Comparison of ENCODE assay signal across 9 cellular contexts in the genomic region with DNA sequence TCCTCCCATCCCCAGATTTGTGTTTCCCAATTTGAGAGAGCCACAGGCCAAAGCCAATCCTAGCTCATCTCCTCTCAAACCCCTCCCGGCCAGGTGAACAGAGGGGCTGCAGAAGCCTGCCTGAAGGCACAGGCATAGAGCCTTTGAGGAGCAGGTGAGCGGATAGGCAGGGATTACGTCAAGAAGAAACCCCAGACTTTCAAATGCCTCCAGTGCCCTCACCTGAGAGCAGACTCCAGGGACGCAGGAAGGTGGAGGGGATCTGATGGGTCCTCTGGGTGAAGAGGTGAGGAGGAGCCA. TPM values are rescaled to one million over a fixed set of nuclear protein-coding genes. Genes with fewer than 3 reads are reported as not detected.
DNase-seq lines count a peak whose midpoint lies in the region; ATAC-seq and TF ChIP-seq lines count a peak whose summit lies in the region.
"Had no signal": no experiment of that assay in that cellular context is flagged by ENCODE, and none has a peak within 500 bp of the region (broad histone marks: within the 10 kb centered on the region; RNA-seq: fewer than 3 reads in every experiment).

No MANE protein-coding gene starts in this region.

- no peaks in the 10 kb centered on the region for H3K27me3 ChIP-seq in HUES64 (ENCODE audit: insufficient read depth, low read length)
- H3K27me3 ChIP-seq in naive thymus-derived CD4-positive, alpha-beta T cell (ENCODE audit: control insufficient read depth in 2 of 2, insufficient read depth in 2 of 2, low read length in 2 of 2), result no peaks in the 10 kb centered on the region

- H3K9me3 ChIP-seq in HUES64 (ENCODE audit: insufficient read depth, low read depth, low read length), result no peaks in the 10 kb centered on the region
- H3K9me3 ChIP-seq in naive thymus-derived CD4-positive, alpha-beta T cell (ENCODE audit: control insufficient read depth in 2 of 3, low read length in 3 of 3), result no peaks in the 10 kb centered on the region

- WGBS in HUES64, result 10% methylated on average over 4 of the region's 4 CpGs

- TF ChIP-seq CTCF in CD14-positive monocyte (IDR thresholded peaks at IDR 0.05) (no peak), chondrocyte (IDR thresholded peaks at IDR 0.05) (no peak)

- CTCF ChIA-PET in naive thymus-derived CD4-positive, alpha-beta T cell (lab: Charles Lee), result interaction anchor here (0.6 to 3.7 kb wide), 6 partner anchors 12 to 995 kb away, joined by 3 to 36 read pairs (median 3); a partner anchor contains a TSS

- peaks cover 26% of the 10 kb centered on the region for H3K36me3 ChIP-seq in HUES64 (ENCODE audit: insufficient read depth, low read length)
- no peaks in the 10 kb centered on the region for H3K36me3 ChIP-seq in naive thymus-derived CD4-positive, alpha-beta T cell (ENCODE audit: control insufficient read depth in 2 of 3, insufficient read depth in 3 of 3, low read length in 3 of 3)

- DNase-seq in CD14-positive monocyte (ENCODE audit: low spot score), result no peak
- no peak for DNase-seq in chondrocyte (ENCODE audit: low spot score)
- peak in 4 of 9 donors; percentile 10 to 42 (median 24) for DNase-seq in naive thymus-derived CD4-positive, alpha-beta T cell
- DNase-seq in AG08395 (ENCODE audit: low spot score), result no peak

- H3K4me1 ChIP-seq in HUES64 (ENCODE audit: insufficient read depth, low read length), result peaks cover 28% of the 10 kb centered on the region; the same call in 1 of the 2 replicates
- peaks cover 10 to 11% of the 10 kb centered on the region in 2 donors for H3K4me1 ChIP-seq in naive thymus-derived CD4-positive, alpha-beta T cell (ENCODE audit: control insufficient read depth in 2 of 2, insufficient read depth in 2 of 2, low read length in 2 of 2)

- peak overlapping the region; percentile 81 for H3K4me3 ChIP-seq in HUES64 (ENCODE audit: low read length)
- H3K4me3 ChIP-seq in naive thymus-derived CD4-positive, alpha-beta T cell (ENCODE audit: low read length), result peak overlapping the region; percentile 69

- H3K9me3 Mint-ChIP-seq in CD14-positive monocyte (peaks cover 0 to 2% (median 0%) of the 10 kb centered on the region in 7 donors), chondrocyte (ENCODE audit: low read depth) (no peaks in the 10 kb centered on the region)
- H3K9me3 Mint-ChIP-seq in naive thymus-derived CD4-positive, alpha-beta T cell, result no peaks in the 10 kb centered on the region

- H3K27ac ChIP-seq in HUES64 (ENCODE audit: low read depth, low read length), result no peak overlapping the region; the same call in 1 of the 2 replicates
- H3K27ac ChIP-seq in naive thymus-derived CD4-positive, alpha-beta T cell (ENCODE audit: low read depth, low read length), result peak overlapping the region; percentile 62

- POLR2A ChIA-PET in naive thymus-derived CD4-positive, alpha-beta T cell (lab: Charles Lee), result interaction anchor here (0.6 to 3.7 kb wide), 9 partner anchors 9 to 1160 kb away, joined by 3 to 56 read pairs (median 3); a partner anchor contains a TSS

- H3K36me3 Mint-ChIP-seq in CD14-positive monocyte (no peaks in the 10 kb centered on the region), chondrocyte (ENCODE audit: low read depth) (no peaks in the 10 kb centered on the region)
- H3K36me3 Mint-ChIP-seq in naive thymus-derived CD4-positive, alpha-beta T cell, result peaks cover 0 to 13% (median 4%) of the 10 kb centered on the region in 5 donors

- intact Hi-C loops in CD14-positive monocyte (cut with micrococcal nuclease), result no loop called here
- intact Hi-C loops in naive thymus-derived CD4-positive, alpha-beta T cell (cut with micrococcal nuclease), result loop anchor here (1.0 to 5.0 kb wide), 4 partner anchors 12 to 247 kb away; a partner anchor contains a TSS

- H3K4me1 Mint-ChIP-seq in CD14-positive monocyte, result peaks cover 31% of the 10 kb centered on the region
- peaks cover 14% of the 10 kb centered on the region for H3K4me1 Mint-ChIP-seq in chondrocyte (ENCODE audit: low read depth)
- H3K4me1 Mint-ChIP-seq in naive thymus-derived CD4-positive, alpha-beta T cell, result peaks cover 15 to 28% (median 25%) of the 10 kb centered on the region in 7 donors

- H3K27me3 Mint-ChIP-seq in CD14-positive monocyte (ENCODE audit: low read depth in 3 of 3) (peaks cover 26 to 36% (median 26%) of the 10 kb centered on the region in 3 donors), chondrocyte (ENCODE audit: low read depth) (peaks cover 31% of the 10 kb centered on the region)
- peaks cover 23 to 42% (median 28%) of the 10 kb centered on the region in 5 donors for H3K27me3 Mint-ChIP-seq in naive thymus-derived CD4-positive, alpha-beta T cell

- H3K9ac ChIP-seq in HUES64 (ENCODE audit: low read depth, low read length), result peak overlapping the region; percentile 68

- H3K4me3 Mint-ChIP-seq in CD14-positive monocyte (peak overlapping the region; percentile 92 to 98), chondrocyte (ENCODE audit: unreplicated experiment) (peak overlapping the region; percentile 94)
- H3K4me3 Mint-ChIP-seq in naive thymus-derived CD4-positive, alpha-beta T cell, result peak overlapping the region; percentile 87 to 95 (median 94)

- no peak for ATAC-seq in naive thymus-derived CD4-positive, alpha-beta T cell
- no peak for ATAC-seq in GM21447 (IDR thresholded peaks at IDR 0.05; ENCODE audit: unreplicated experiment)
- ATAC-seq in HG03342 (IDR thresholded peaks at IDR 0.05; ENCODE audit: unreplicated experiment), result no peak
- ATAC-seq in GM21825 (IDR thresholded peaks at IDR 0.05; ENCODE audit: unreplicated experiment), result no peak

- H3K27ac Mint-ChIP-seq in CD14-positive monocyte (peak overlapping the region in 3 of 7 donors; percentile 38 to 76 (median 72)), chondrocyte (ENCODE audit: unreplicated experiment) (no peak overlapping the region)
- peak overlapping the region; percentile 66 to 96 (median 84) for H3K27ac Mint-ChIP-seq in naive thymus-derived CD4-positive, alpha-beta T cell

RNA-seq across cellular contexts. Expression of a gene that starts 0.6 kb away (rescaled TPM):
- under 1 TPM in 1 of 2 donors, not detected in 1; 0.40 TPM for polyA plus RNA-seq in CD14-positive monocyte
- polyA plus RNA-seq in HUES64 (2013, experiment 1 of 2), result 10.6 TPM
- 9.4 TPM for polyA plus RNA-seq in HUES64 (2013, experiment 2 of 2)
- total RNA-seq in chondrocyte, result 0.99 to 1.5 TPM (median 1.1 TPM) in 3 replicates
- 10 to 100 TPM in 1 of 5 experiments, 1 to 10 TPM in 4; 1.1 to 13.5 (median 2.3) TPM for total RNA-seq in naive thymus-derived CD4-positive, alpha-beta T cell
- polyA plus RNA-seq in naive thymus-derived CD4-positive, alpha-beta T cell, result under 1 TPM; 0.17 to 0.94 TPM
- total RNA-seq: myocyte had no signal

RNA-seq across cellular contexts. Expression of a gene that starts 13.1 kb away (rescaled TPM):
- polyA plus RNA-seq in CD14-positive monocyte, result 10 to 100 TPM; 21.4 to 28.4 TPM
- polyA plus RNA-seq in HUES64 (2013, experiment 1 of 2), result 62.0 TPM
- polyA plus RNA-seq in HUES64 (2013, experiment 2 of 2), result 57.4 TPM
- 59.1 to 71.1 TPM (median 61.9 TPM) in 3 replicates for total RNA-seq in chondrocyte
- 100 to 1,000 TPM in 3 of 5 experiments, 10 to 100 TPM in 2; 84.0 to 160 (median 127) TPM for total RNA-seq in naive thymus-derived CD4-positive, alpha-beta T cell
- 10 to 100 TPM; 32.8 to 65.6 TPM for polyA plus RNA-seq in naive thymus-derived CD4-positive, alpha-beta T cell

RNA-seq across cellular contexts. Expression of a gene that starts 46.8 kb away (rescaled TPM):
- 1 to 10 TPM in 1 of 2 donors, under 1 TPM in 1; 0.84 to 1.5 TPM for polyA plus RNA-seq in CD14-positive monocyte
- 16.3 TPM for polyA plus RNA-seq in HUES64 (2013, experiment 1 of 2)
- 19.0 TPM for polyA plus RNA-seq in HUES64 (2013, experiment 2 of 2)
- total RNA-seq in chondrocyte, result 57.5 to 72.6 TPM (median 69.5 TPM) in 3 replicates
- 10 to 100 TPM in 1 of 5 experiments, 1 to 10 TPM in 4; 2.2 to 14.7 (median 5.5) TPM for total RNA-seq in naive thymus-derived CD4-positive, alpha-beta T cell
- polyA plus RNA-seq in naive thymus-derived CD4-positive, alpha-beta T cell, result 1 to 10 TPM in 1 of 2 donors, under 1 TPM in 1; 0.89 to 1.5 TPM

Comparison
In these comparisons a context has a peak if more than half of its experiments do, and no peak if none do; other contexts are left out.
1. intact Hi-C loops: an anchor here in naive thymus-derived CD4-positive, alpha-beta T cell (1.0 to 5.0 kb wide); none called in CD14-positive monocyte.